ENCODE assay signal across 13 cellular contexts in the genomic region with DNA sequence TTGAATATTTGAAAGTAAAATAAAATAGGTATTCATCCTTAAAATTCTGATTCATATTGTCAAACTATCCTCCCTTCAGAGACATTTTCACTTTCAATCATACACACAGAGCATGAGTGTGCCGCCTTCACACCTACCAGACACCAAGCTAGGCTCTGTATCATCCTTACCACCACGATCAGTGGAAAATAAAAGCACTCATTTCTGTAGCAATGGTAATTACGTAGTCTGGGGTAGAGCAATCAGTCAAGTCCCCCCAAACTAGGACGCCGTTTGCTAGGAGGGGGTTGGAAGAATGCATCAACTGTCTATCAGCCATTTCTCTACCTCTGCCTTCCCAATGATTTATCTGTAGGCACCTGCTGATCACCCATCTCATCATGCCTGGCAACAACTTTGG.
DNase-seq lines count a peak whose midpoint lies in the region; ATAC-seq and TF ChIP-seq lines count a peak whose summit lies in the region.
"Had no signal": no experiment of that assay in that cellular context is flagged by ENCODE, and none has a peak within 500 bp of the region (broad histone marks: within the 10 kb centered on the region; RNA-seq: fewer than 3 reads in every experiment).

No MANE protein-coding gene starts in this region.

- H2BK5ac ChIP-seq in mesenchymal stem cell (ENCODE audit: low read depth, low read length, poor library complexity, severe bottlenecking): no peak overlapping the region

- H2AK5ac ChIP-seq in mesenchymal stem cell (ENCODE audit: low read length, severe bottlenecking): no peak overlapping the region

- H3K79me2 ChIP-seq in OCI-LY3 (ENCODE audit: low read length): no peaks in the 10 kb centered on the region

- H3K4me3 ChIP-seq in OCI-LY3 (ENCODE audit: low read length) (no peak overlapping the region), mesenchymal stem cell (ENCODE audit: insufficient read depth in 1 of 2, low read depth in 1 of 2, low read length in 2 of 2) (no peak overlapping the region)
- H3K4me3 ChIP-seq: dorsolateral prefrontal cortex, ovary, uterus had no signal

- ATAC-seq in GM21619 (IDR thresholded peaks at IDR 0.05; ENCODE audit: unreplicated experiment): peak; percentile 80
- ATAC-seq: Panc1 had no signal

- H3K14ac ChIP-seq in mesenchymal stem cell (ENCODE audit: low read length in 2 of 2): no peak overlapping the region

- no peak overlapping the region for H2BK120ac ChIP-seq in mesenchymal stem cell (ENCODE audit: low read depth, low read length)

- H3K23ac ChIP-seq in mesenchymal stem cell (ENCODE audit: low read length in 2 of 2): no peak overlapping the region

- H3K9ac ChIP-seq in OCI-LY3 (ENCODE audit: low read length) (no peak overlapping the region), mesenchymal stem cell (ENCODE audit: low read length) (no peak overlapping the region)

- no peaks in the 10 kb centered on the region for H4K20me1 ChIP-seq in OCI-LY3 (ENCODE audit: insufficient read depth, low read length)

- H3K36me3 ChIP-seq in OCI-LY3 (replicated peaks; ENCODE audit: low read depth, low read length): no peaks in the 10 kb centered on the region
- no peaks in the 10 kb centered on the region for H3K36me3 ChIP-seq in mesenchymal stem cell (ENCODE audit: control insufficient read depth in 1 of 2, insufficient read depth in 2 of 2, low read depth in 1 of 2, low read length in 2 of 2)
- H3K36me3 ChIP-seq: ovary, uterus had no signal

- peak overlapping the region; percentile 24; the same call in 1 of the 2 replicates for H2AFZ ChIP-seq in OCI-LY3 (ENCODE audit: low read depth, low read length)
- no peak overlapping the region for H2AFZ ChIP-seq in mesenchymal stem cell (ENCODE audit: low read depth, low read length)

- DNase-seq in activated CD4-positive, alpha-beta T cell treated with anti-CD3 and anti-CD28 coated beads, Interleukin-2, amount 50 U/mL, for 48 hours: peak; percentile 27 to 49
- no peak for DNase-seq in activated CD4-positive, alpha-beta T cell treated with anti-CD3 and anti-CD28 coated beads, Interleukin-2, amount 50 U/mL, for 1 hour
- DNase-seq in stimulated activated CD4-positive, alpha-beta T cell treated with anti-CD3 and anti-CD28 coated beads, TNF-alpha, amount 100 ng/mL, for 48 hours (ENCODE audit: low read depth in 3 of 3): peak; percentile 11 to 20 (median 12)
- DNase-seq in HCEC 1CT: no peak
- no peak for DNase-seq in mesenchymal stem cell
- DNase-seq in HuH-7 (ENCODE audit: low spot score): no peak
- DNase-seq: DMS79, dorsolateral prefrontal cortex, ovary, uterus had no signal

- H3K27ac ChIP-seq in OCI-LY3 (ENCODE audit: low read length) (no peak overlapping the region), mesenchymal stem cell (ENCODE audit: low read length, poor library complexity, severe bottlenecking) (no peak overlapping the region)
- H3K27ac ChIP-seq: dorsolateral prefrontal cortex, ovary, uterus had no signal

- H3K4me2 ChIP-seq in OCI-LY3 (ENCODE audit: low read length) (peak overlapping the region; percentile 15), mesenchymal stem cell (ENCODE audit: low read length, poor library complexity, severe bottlenecking) (no peak overlapping the region)

- H2BK15ac ChIP-seq in mesenchymal stem cell (ENCODE audit: low read depth, poor library complexity, severe bottlenecking): no peak overlapping the region

- no peak overlapping the region for H4K8ac ChIP-seq in mesenchymal stem cell (ENCODE audit: low read length)

- H3K9me3 ChIP-seq in OCI-LY3 (ENCODE audit: insufficient read depth, low read length) (no peaks in the 10 kb centered on the region), mesenchymal stem cell (ENCODE audit: control insufficient read depth, low read length) (no peaks in the 10 kb centered on the region)
- H3K9me3 ChIP-seq: ovary, uterus had no signal

- no peak overlapping the region for H3K18ac ChIP-seq in mesenchymal stem cell (ENCODE audit: low read depth in 1 of 2, low read length in 2 of 2)

- WGBS in mesenchymal stem cell: 76% methylated on average over 4 of the region's 5 CpGs

- no peak overlapping the region for H4K91ac ChIP-seq in mesenchymal stem cell (ENCODE audit: low read length)

- H2BK12ac ChIP-seq in mesenchymal stem cell (ENCODE audit: low read length in 2 of 2): no peak overlapping the region

- TF ChIP-seq CTCF in OCI-LY3 (IDR thresholded peaks at IDR 0.05; ENCODE audit: low read depth, low read length): no peak

- H3K79me1 ChIP-seq in mesenchymal stem cell (replicated peaks; ENCODE audit: low read length, poor library complexity, severe bottlenecking): no peaks in the 10 kb centered on the region

- no peak overlapping the region for H3K4ac ChIP-seq in mesenchymal stem cell (ENCODE audit: low read depth in 1 of 2, low read length in 2 of 2)

- H3K27me3 ChIP-seq in OCI-LY3 (ENCODE audit: low read depth, low read length): no peaks in the 10 kb centered on the region
- H3K27me3 ChIP-seq in mesenchymal stem cell (ENCODE audit: control insufficient read depth in 1 of 2, insufficient read depth in 1 of 2, low read length in 2 of 2): peaks cover 0 to 17% of the 10 kb centered on the region in 2 experiments
- H3K27me3 ChIP-seq: dorsolateral prefrontal cortex, ovary, uterus had no signal

- H3K4me1 ChIP-seq in OCI-LY3 (ENCODE audit: low read length) (peaks cover 13% of the 10 kb centered on the region), mesenchymal stem cell (ENCODE audit: control insufficient read depth, insufficient read depth, low read depth, low read length) (no peaks in the 10 kb centered on the region)
- H3K4me1 ChIP-seq: uterus had no signal

Comparison
In these comparisons a context has a peak if more than half of its experiments do, and no peak if none do; other contexts are left out.
1. DNase-seq: peak in activated CD4-positive, alpha-beta T cell treated with anti-CD3 and anti-CD28 coated beads, Interleukin-2, amount 50 U/mL, for 48 hours (2 of 2) and stimulated activated CD4-positive, alpha-beta T cell treated with anti-CD3 and anti-CD28 coated beads, TNF-alpha, amount 100 ng/mL, for 48 hours (3 of 3); none in activated CD4-positive, alpha-beta T cell treated with anti-CD3 and anti-CD28 coated beads, Interleukin-2, amount 50 U/mL, for 1 hour (single experiment), HCEC 1CT (single experiment), mesenchymal stem cell (single experiment) and HuH-7 (single experiment).